ENCODE assay signal across 2 cellular contexts in genomic region chr10:72296829-72297280, GRCh38.
TF ChIP-seq lines count a peak whose summit lies in the region.

No MANE protein-coding gene starts in this region.

TF ChIP-seq in WTC11, 78 proteins besides CTCF, POLR2A, EP300 and RAD21:
- TF ChIP-seq SP1 (CRISPR knock-in tag; conservative IDR thresholded peaks at IDR 0.05) (0 out of 2 replicates have a peak, but pooled peaks have one; percentile 15), MAX (CRISPR knock-in tag; IDR thresholded peaks at IDR 0.05) (0 out of 2 replicates have a peak, but pooled peaks have one; percentile 9)
TF ChIP-seq in WTC11: peak in this region for 2; not testable (repeated sequence) for 76.

TF ChIP-seq in GM12878, 131 proteins besides CTCF, POLR2A, EP300 and RAD21:
- peak; percentile 95; the same call in 1 of the 2 replicates for TF ChIP-seq POLR2AphosphoS5 (IDR thresholded peaks at IDR 0.05; ENCODE audit: low read length)
- peak; percentile 91 for TF ChIP-seq POLR2AphosphoS2 (IDR thresholded peaks at IDR 0.05; ENCODE audit: low read depth, low read length)
- peak; percentile 96 for TF ChIP-seq SMAD1 (IDR thresholded peaks at IDR 0.05; ENCODE audit: low read depth, partially characterized antibody)
- TF ChIP-seq PAX8 (IDR thresholded peaks at IDR 0.05), result 0 out of 2 replicates have a peak, but pooled peaks have one; percentile 65
- peak; percentile 93; the same call in 1 of the 2 replicates for TF ChIP-seq SMAD5 (IDR thresholded peaks at IDR 0.05; ENCODE audit: low read depth)
- 0 out of 2 replicates have a peak, but pooled peaks have one; percentile 3 for TF ChIP-seq SIN3A (IDR thresholded peaks at IDR 0.05; ENCODE audit: low read depth, low read length)
- TF ChIP-seq, protein P1, sequence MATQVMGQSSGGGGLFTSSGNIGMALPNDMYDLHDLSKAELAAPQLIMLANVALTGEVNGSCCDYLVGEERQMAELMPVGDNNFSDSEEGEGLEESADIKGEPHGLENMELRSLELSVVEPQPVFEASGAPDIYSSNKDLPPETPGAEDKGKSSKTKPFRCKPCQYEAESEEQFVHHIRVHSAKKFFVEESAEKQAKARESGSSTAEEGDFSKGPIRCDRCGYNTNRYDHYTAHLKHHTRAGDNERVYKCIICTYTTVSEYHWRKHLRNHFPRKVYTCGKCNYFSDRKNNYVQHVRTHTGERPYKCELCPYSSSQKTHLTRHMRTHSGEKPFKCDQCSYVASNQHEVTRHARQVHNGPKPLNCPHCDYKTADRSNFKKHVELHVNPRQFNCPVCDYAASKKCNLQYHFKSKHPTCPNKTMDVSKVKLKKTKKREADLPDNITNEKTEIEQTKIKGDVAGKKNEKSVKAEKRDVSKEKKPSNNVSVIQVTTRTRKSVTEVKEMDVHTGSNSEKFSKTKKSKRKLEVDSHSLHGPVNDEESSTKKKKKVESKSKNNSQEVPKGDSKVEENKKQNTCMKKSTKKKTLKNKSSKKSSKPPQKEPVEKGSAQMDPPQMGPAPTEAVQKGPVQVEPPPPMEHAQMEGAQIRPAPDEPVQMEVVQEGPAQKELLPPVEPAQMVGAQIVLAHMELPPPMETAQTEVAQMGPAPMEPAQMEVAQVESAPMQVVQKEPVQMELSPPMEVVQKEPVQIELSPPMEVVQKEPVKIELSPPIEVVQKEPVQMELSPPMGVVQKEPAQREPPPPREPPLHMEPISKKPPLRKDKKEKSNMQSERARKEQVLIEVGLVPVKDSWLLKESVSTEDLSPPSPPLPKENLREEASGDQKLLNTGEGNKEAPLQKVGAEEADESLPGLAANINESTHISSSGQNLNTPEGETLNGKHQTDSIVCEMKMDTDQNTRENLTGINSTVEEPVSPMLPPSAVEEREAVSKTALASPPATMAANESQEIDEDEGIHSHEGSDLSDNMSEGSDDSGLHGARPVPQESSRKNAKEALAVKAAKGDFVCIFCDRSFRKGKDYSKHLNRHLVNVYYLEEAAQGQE (IDR thresholded peaks at IDR 0.05; ENCODE audit: low read depth, low read length), result 0 out of 2 replicates have a peak, but pooled peaks have one; percentile 41
- peak; percentile 86 for TF ChIP-seq YY1 (IDR thresholded peaks at IDR 0.05; ENCODE audit: low read depth, low read length)
- TF ChIP-seq PRDM15 (CRISPR knock-in tag; IDR thresholded peaks at IDR 0.05), result 0 out of 2 replicates have a peak, but pooled peaks have one; percentile 26
- peak; percentile 96; the same call in 1 of the 2 replicates for TF ChIP-seq PML (IDR thresholded peaks at IDR 0.05; ENCODE audit: low read length)
- 0 out of 2 replicates have a peak, but pooled peaks have one; percentile 65 for TF ChIP-seq ZNF207 (IDR thresholded peaks at IDR 0.05; ENCODE audit: borderline replicate concordance)
- TF ChIP-seq SMARCA5 (IDR thresholded peaks at IDR 0.05), result 0 out of 2 replicates have a peak, but pooled peaks have one; percentile 6
- TF ChIP-seq TAF1 (IDR thresholded peaks at IDR 0.05; ENCODE audit: borderline replicate concordance, low read depth, low read length), result 0 out of 2 replicates have a peak, but pooled peaks have one; percentile 79
TF ChIP-seq in GM12878: peak in this region for 13; not testable (repeated sequence) for 118.
